1 cellular context compared by ENCODE assay signal in genomic region chr5:141691867-141692532, GRCh38.
TF ChIP-seq lines count a peak whose summit lies in the region.

No MANE protein-coding gene starts in this region.

TF ChIP-seq in HEK293, 187 proteins besides CTCF, POLR2A, EP300 and RAD21 (continued from another document and continues in another):
- TF ChIP-seq ZNF148 (tag by site-specific recombination; IDR thresholded peaks at IDR 0.05; ENCODE audit: borderline replicate concordance) (no peak), ZNF398 (tag by site-specific recombination; IDR thresholded peaks at IDR 0.05) (no peak), ZNF521 (tag by site-specific recombination; IDR thresholded peaks at IDR 0.05) (no peak), ZNF341 (tag by site-specific recombination; IDR thresholded peaks at IDR 0.05; ENCODE audit: low read depth) (no peak), ZSCAN16 (tag by site-specific recombination; IDR thresholded peaks at IDR 0.05) (no peak), ZNF311 (tag by site-specific recombination; IDR thresholded peaks at IDR 0.05; ENCODE audit: borderline replicate concordance) (no peak), ZNF426 (tag by site-specific recombination; IDR thresholded peaks at IDR 0.05) (no peak), SP3 (tag by site-specific recombination; IDR thresholded peaks at IDR 0.05) (peak; percentile 66), OVOL3 (tag by site-specific recombination; IDR thresholded peaks at IDR 0.05) (no peak), ZNF280C (tag by site-specific recombination; IDR thresholded peaks at IDR 0.05) (no peak), ZNF501 (tag by site-specific recombination; IDR thresholded peaks at IDR 0.05) (peak; percentile 54), ZEB2 (tag by site-specific recombination; IDR thresholded peaks at IDR 0.05) (no peak), GLIS1 (tag by site-specific recombination; IDR thresholded peaks at IDR 0.05) (peak; percentile 97), ZNF664 (tag by site-specific recombination; IDR thresholded peaks at IDR 0.05) (no peak), KLF16 (tag by site-specific recombination; IDR thresholded peaks at IDR 0.05) (peak; percentile 73; the same call in 1 of the 2 replicates), ZNF785 (tag by site-specific recombination; IDR thresholded peaks at IDR 0.05) (no peak), ZNF394 (tag by site-specific recombination; IDR thresholded peaks at IDR 0.05; ENCODE audit: borderline replicate concordance) (no peak), ZNF776 (tag by site-specific recombination; IDR thresholded peaks at IDR 0.05; ENCODE audit: borderline replicate concordance) (no peak), ZNF530 (tag by site-specific recombination; IDR thresholded peaks at IDR 0.05; ENCODE audit: low read depth) (no peak), ZNF404 (tag by site-specific recombination; IDR thresholded peaks at IDR 0.05) (no peak), GLIS2 (tag by site-specific recombination; IDR thresholded peaks at IDR 0.05) (peak; percentile 95), IKZF3 (tag by site-specific recombination; IDR thresholded peaks at IDR 0.05) (peak; percentile 52; the same call in 1 of the 2 replicates), GLI4 (tag by site-specific recombination; IDR thresholded peaks at IDR 0.05) (no peak), ZNF302 (tag by site-specific recombination; IDR thresholded peaks at IDR 0.05; ENCODE audit: low read depth) (no peak), ZNF658 (tag by site-specific recombination; IDR thresholded peaks at IDR 0.05) (no peak), KLF17 (tag by site-specific recombination; IDR thresholded peaks at IDR 0.05) (peak; percentile 90; the same call in 1 of the 2 replicates), ZNF624 (tag by site-specific recombination; IDR thresholded peaks at IDR 0.05) (no peak), ZNF513 (tag by site-specific recombination; IDR thresholded peaks at IDR 0.05) (no peak), BCL11B (tag by site-specific recombination; IDR thresholded peaks at IDR 0.05; ENCODE audit: low read depth) (peak; percentile 53; the same call in 1 of the 2 replicates), REPIN1 (tag by site-specific recombination; IDR thresholded peaks at IDR 0.05; ENCODE audit: low read depth) (no peak), ZNF677 (tag by site-specific recombination; IDR thresholded peaks at IDR 0.05) (no peak), ZNF18 (tag by site-specific recombination; IDR thresholded peaks at IDR 0.05) (no peak), AEBP2 (tag by site-specific recombination; IDR thresholded peaks at IDR 0.05; ENCODE audit: borderline replicate concordance) (no peak), ZNF544 (tag by site-specific recombination; IDR thresholded peaks at IDR 0.05) (no peak), ZNF629 (tag by site-specific recombination; IDR thresholded peaks at IDR 0.05) (peak; percentile 47; the same call in 1 of the 2 replicates), ZNF600 (tag by site-specific recombination; IDR thresholded peaks at IDR 0.05) (peak; percentile 41; the same call in 1 of the 2 replicates), ZNF704 (tag by site-specific recombination; IDR thresholded peaks at IDR 0.05) (no peak), KLF10 (tag by site-specific recombination; IDR thresholded peaks at IDR 0.05) (peak; percentile 56; the same call in 1 of the 2 replicates), ZNF48 (tag by site-specific recombination; IDR thresholded peaks at IDR 0.05) (no peak), ZNF548 (tag by site-specific recombination; IDR thresholded peaks at IDR 0.05) (no peak), ZBTB11 (tag by site-specific recombination; conservative IDR thresholded peaks at IDR 0.05; ENCODE audit: low read depth) (0 out of 2 replicates have a peak, but pooled peaks have one; percentile 24), ZFP69B (tag by site-specific recombination; IDR thresholded peaks at IDR 0.05) (no peak), ZNF23 (tag by site-specific recombination; IDR thresholded peaks at IDR 0.05; ENCODE audit: borderline replicate concordance) (no peak), ZNF169 (tag by site-specific recombination; IDR thresholded peaks at IDR 0.05) (no peak), ZNF510 (tag by site-specific recombination; IDR thresholded peaks at IDR 0.05; ENCODE audit: insufficient replicate concordance) (no peak), ZNF529 (tag by site-specific recombination; IDR thresholded peaks at IDR 0.05; ENCODE audit: insufficient replicate concordance) (no peak), ZNF274 (IDR thresholded peaks at IDR 0.05; ENCODE audit: low read length) (no peak), ZNF274 (tag by site-specific recombination; IDR thresholded peaks at IDR 0.05; ENCODE audit: borderline replicate concordance) (no peak), ELK4 (IDR thresholded peaks at IDR 0.05; ENCODE audit: borderline replicate concordance, low read depth, low read length) (no peak)
